9 cellular contexts compared by ENCODE assay signal in the genomic region with DNA sequence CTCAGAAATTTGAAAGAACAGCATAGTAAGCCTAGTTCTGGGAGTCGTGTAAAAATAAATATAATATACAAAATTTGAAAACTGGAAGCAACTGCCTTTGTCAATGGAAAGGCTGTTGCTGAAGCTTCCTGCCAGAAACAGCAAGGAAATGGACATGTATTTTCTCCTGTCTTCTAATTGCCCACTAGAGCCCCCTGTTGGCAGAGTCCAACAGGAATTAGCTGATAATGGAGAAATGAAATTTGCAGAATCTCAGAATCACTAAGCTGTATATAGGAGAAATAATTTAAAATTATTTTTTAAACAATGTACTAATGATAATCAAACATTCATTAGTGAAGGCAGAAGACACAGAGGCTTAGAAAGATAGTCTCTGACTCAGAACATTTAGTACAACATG.
A peak's percentile ranks its signal among the peaks of the same experiment; 100 is the strongest.
DNase-seq lines count a peak whose midpoint lies in the region; ATAC-seq, FAIRE-seq and TF ChIP-seq lines count a peak whose summit lies in the region.
"Had no signal": no experiment of that assay in that cellular context is flagged by ENCODE, and none has a peak within 500 bp of the region (broad histone marks: within the 10 kb centered on the region; RNA-seq: fewer than 3 reads in every experiment).

No MANE protein-coding gene starts in this region.

- TF ChIP-seq CTCF in HepG2 (CRISPR knock-in tag; IDR thresholded peaks at IDR 0.05) (peak; percentile 44), right lobe of liver (IDR thresholded peaks at IDR 0.05) (peak in 2 of 4 donors; percentile 7 to 37), dorsolateral prefrontal cortex (IDR thresholded peaks at IDR 0.05 in 54 of 56, conservative IDR thresholded peaks at IDR 0.05 in 2 of 56; ENCODE audit: low read depth in 1 of 56, partially characterized antibody in 56 of 56) (peak in 35 of 56 donors; percentile 25 to 64 (median 43))

- TF ChIP-seq POLR2A in HepG2 (IDR thresholded peaks at IDR 0.05; ENCODE audit: insufficient read depth in 1 of 2, low read depth in 2 of 2, low read length in 2 of 2) (no peak), right lobe of liver (IDR thresholded peaks at IDR 0.05) (no peak)

- intact Hi-C loops in HepG2 (cut with micrococcal nuclease; ENCODE audit: unreplicated experiment) (no loop called here), right lobe of liver (cut with DNase I) (no loop called here), dorsolateral prefrontal cortex (cut with DNase I) (no loop called here)

- H2AFZ ChIP-seq in HepG2 (ENCODE audit: low read length) = no peak overlapping the region

- 5% methylated on average over 1 of the region's 1 CpG for WGBS in HepG2 (ENCODE audit: low lambda C conversion rate)
- 9% methylated on average over 1 of the region's 1 CpG for WGBS in right lobe of liver (ENCODE audit: insufficient coverage, low coverage, low lambda C conversion rate, missing lambda C conversion rate)

- H3K9me3 ChIP-seq in HepG2 (ENCODE audit: low read length) (no peaks in the 10 kb centered on the region), right lobe of liver (no peaks in the 10 kb centered on the region)

- CTCF ChIA-PET in HepG2 (lab: Yijun Ruan, JAX; ENCODE audit: low intra/inter-chr PET ratio, low total read pairs) = no interaction called here

- ATAC-seq in HepG2 (peak; percentile 50; the same call in 1 of the 3 replicates), right lobe of liver (no peak), HG03378 (IDR thresholded peaks at IDR 0.05; ENCODE audit: unreplicated experiment) (no peak), HG02798 (IDR thresholded peaks at IDR 0.05; ENCODE audit: poor library complexity, unreplicated experiment) (no peak)

- DNase-seq in HepG2 (ENCODE audit: low spot score) (peak; percentile 15), right lobe of liver (no peak), NCI-H1105 treated with DMSO at 0.1 percent for 48 hours (lab: John Stamatoyannopoulos, UW) (peak; percentile 12), dorsolateral prefrontal cortex (no peak), activated gamma-delta T cell (lab: John Stamatoyannopoulos, UW) (no peak), NCI-H1436 treated with DMSO at 0.1 percent for 48 hours (lab: John Stamatoyannopoulos, UW) (no peak)
- DNase-seq: immature natural killer cell had no signal

- no peak overlapping the region for H3K9ac ChIP-seq in HepG2 (ENCODE audit: insufficient read depth, low read depth, low read length)

- no TSS peak for BruUV-seq in HepG2 (replicated peaks; lab: Mats Ljungman, UMichigan)

- H4K20me1 ChIP-seq in HepG2 (ENCODE audit: insufficient read depth, low read length) = no peaks in the 10 kb centered on the region

- H3K79me2 ChIP-seq in HepG2 (ENCODE audit: insufficient read depth, low read length) = no peaks in the 10 kb centered on the region

- in situ Hi-C loops in HepG2 (cut with HindIII; ENCODE audit: extremely low pct_ligation_motif_present, low pct_unique_long_range_greater_than_20kb) = loop anchor here (10.0 kb wide), 1 partner anchor 1493 kb away; no protein-coding TSS in a partner anchor

- H3K4me3 ChIP-seq in HepG2 (replicated peaks in 1 of 3; ENCODE audit: insufficient read depth in 1 of 3, low read depth in 2 of 3, low read length in 3 of 3) = no peak overlapping the region
- no peak overlapping the region for H3K4me3 ChIP-seq in right lobe of liver
- H3K4me3 ChIP-seq in dorsolateral prefrontal cortex = no peak overlapping the region

- no peak overlapping the region for H3K4me2 ChIP-seq in HepG2 (ENCODE audit: low read depth, low read length)

- no peak for TF ChIP-seq RAD21 in HepG2 (CRISPR knock-in tag; IDR thresholded peaks at IDR 0.05)

- H3K4me1 ChIP-seq in HepG2 (ENCODE audit: insufficient read depth, low read length) (no peaks in the 10 kb centered on the region), right lobe of liver (no peaks in the 10 kb centered on the region)

- no peaks in the 10 kb centered on the region for H3K36me3 ChIP-seq in HepG2 (replicated peaks in 1 of 2; ENCODE audit: control insufficient read depth in 1 of 2, insufficient read depth in 2 of 2, low read length in 2 of 2)
- no peaks in the 10 kb centered on the region for H3K36me3 ChIP-seq in right lobe of liver

- H3K27me3 ChIP-seq in HepG2 (ENCODE audit: control insufficient read depth in 1 of 2, insufficient read depth in 2 of 2, low read length in 2 of 2) (no peaks in the 10 kb centered on the region), right lobe of liver (no peaks in the 10 kb centered on the region), dorsolateral prefrontal cortex (no peaks in the 10 kb centered on the region)

- TF ChIP-seq EP300 in HepG2 (IDR thresholded peaks at IDR 0.05; ENCODE audit: low read depth in 2 of 2, low read length in 2 of 2) = no peak
- TF ChIP-seq EP300 in HepG2 (CRISPR knock-in tag; IDR thresholded peaks at IDR 0.05; ENCODE audit: borderline replicate concordance) = no peak

- H3K27ac ChIP-seq in HepG2 (ENCODE audit: extremely low read length, insufficient read depth, low read length) (no peak overlapping the region), right lobe of liver (no peak overlapping the region), dorsolateral prefrontal cortex (no peak overlapping the region)

- FAIRE-seq in HepG2 (lab: Jason Lieb, UNC) = no peak

- POLR2A ChIA-PET in HepG2 (lab: Yijun Ruan, JAX) = no interaction called here

TF ChIP-seq in HepG2, 621 proteins besides CTCF, POLR2A, EP300 and RAD21:
- no peak for TF ChIP-seq HNRNPL (IDR thresholded peaks at IDR 0.05; ENCODE audit: low read depth, low read length)
- peak; percentile 34 for TF ChIP-seq STAG1 (CRISPR knock-in tag; IDR thresholded peaks at IDR 0.05)
- no peak for TF ChIP-seq JUN (CRISPR knock-in tag; IDR thresholded peaks at IDR 0.05)
- peak in 1 of 2 experiments; percentile 6; a peak in 1 of 4 replicates for TF ChIP-seq MAFK (conservative IDR thresholded peaks at IDR 0.05 in 1 of 2, IDR thresholded peaks at IDR 0.05 in 1 of 2; ENCODE audit: low read length in 2 of 2)

Comparison
In these comparisons a context has a peak if more than half of its experiments do, and no peak if none do; other contexts are left out.
1. DNase-seq: peak in HepG2 (single experiment) and NCI-H1105 treated with DMSO at 0.1 percent for 48 hours (single experiment); none in right lobe of liver (0 of 3), dorsolateral prefrontal cortex (0 of 10), activated gamma-delta T cell (single experiment) and NCI-H1436 treated with DMSO at 0.1 percent for 48 hours (single experiment).